Comparison of ENCODE assay signal across 2 cellular contexts in the genomic region with DNA sequence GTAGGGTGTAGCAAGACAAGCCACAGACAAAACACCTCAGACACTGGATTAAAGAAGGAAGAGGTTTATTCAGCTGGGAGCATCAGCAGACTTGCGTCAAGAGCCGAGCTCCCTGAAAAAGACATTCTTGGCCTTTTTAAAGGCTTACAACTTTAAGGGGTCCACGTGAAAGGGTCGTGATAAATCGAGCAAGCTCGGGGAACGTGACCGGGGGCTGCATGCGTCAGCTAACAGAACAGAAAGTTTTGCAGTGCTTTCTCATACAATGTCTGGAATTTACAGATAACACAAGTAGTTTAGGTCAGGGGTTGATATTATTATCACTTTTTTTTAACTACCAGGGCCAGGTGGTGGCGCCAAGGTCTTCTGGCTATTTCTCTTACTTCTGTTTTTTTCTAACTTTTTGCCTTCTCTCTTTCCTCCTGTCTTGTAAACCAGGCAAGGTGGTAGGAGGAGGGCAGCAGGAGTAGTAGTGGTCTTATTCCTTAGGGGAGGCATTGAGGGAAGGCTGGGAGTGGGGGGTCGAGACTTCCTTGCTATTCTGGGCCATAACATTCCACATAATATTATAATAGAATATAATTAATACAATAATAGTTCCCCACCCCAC.
TF ChIP-seq lines count a peak whose summit lies in the region.

No MANE protein-coding gene starts in this region.

TF ChIP-seq in IMR-90, 13 proteins besides CTCF, POLR2A, EP300 and RAD21:
- TF ChIP-seq, protein P1, sequence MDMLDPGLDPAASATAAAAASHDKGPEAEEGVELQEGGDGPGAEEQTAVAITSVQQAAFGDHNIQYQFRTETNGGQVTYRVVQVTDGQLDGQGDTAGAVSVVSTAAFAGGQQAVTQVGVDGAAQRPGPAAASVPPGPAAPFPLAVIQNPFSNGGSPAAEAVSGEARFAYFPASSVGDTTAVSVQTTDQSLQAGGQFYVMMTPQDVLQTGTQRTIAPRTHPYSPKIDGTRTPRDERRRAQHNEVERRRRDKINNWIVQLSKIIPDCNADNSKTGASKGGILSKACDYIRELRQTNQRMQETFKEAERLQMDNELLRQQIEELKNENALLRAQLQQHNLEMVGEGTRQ (IDR thresholded peaks at IDR 0.05; ENCODE audit: low read depth, low read length): no peak
- no peak for TF ChIP-seq RCOR1 (IDR thresholded peaks at IDR 0.05; ENCODE audit: insufficient replicate concordance, low read length)
- TF ChIP-seq CEBPB (IDR thresholded peaks at IDR 0.05; ENCODE audit: low read depth, low read length): no peak
- no peak for TF ChIP-seq MAFK (IDR thresholded peaks at IDR 0.05; ENCODE audit: low read depth, low read length)
- no peak for TF ChIP-seq MAZ (IDR thresholded peaks at IDR 0.05; ENCODE audit: borderline replicate concordance, low read depth, low read length)
- peak; percentile 85 for TF ChIP-seq BHLHE40 (IDR thresholded peaks at IDR 0.05; ENCODE audit: low read depth, low read length)
- TF ChIP-seq, protein P2, sequence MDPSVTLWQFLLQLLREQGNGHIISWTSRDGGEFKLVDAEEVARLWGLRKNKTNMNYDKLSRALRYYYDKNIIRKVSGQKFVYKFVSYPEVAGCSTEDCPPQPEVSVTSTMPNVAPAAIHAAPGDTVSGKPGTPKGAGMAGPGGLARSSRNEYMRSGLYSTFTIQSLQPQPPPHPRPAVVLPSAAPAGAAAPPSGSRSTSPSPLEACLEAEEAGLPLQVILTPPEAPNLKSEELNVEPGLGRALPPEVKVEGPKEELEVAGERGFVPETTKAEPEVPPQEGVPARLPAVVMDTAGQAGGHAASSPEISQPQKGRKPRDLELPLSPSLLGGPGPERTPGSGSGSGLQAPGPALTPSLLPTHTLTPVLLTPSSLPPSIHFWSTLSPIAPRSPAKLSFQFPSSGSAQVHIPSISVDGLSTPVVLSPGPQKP (IDR thresholded peaks at IDR 0.05; ENCODE audit: borderline replicate concordance, low read depth, low read length): no peak
- TF ChIP-seq CHD1 (IDR thresholded peaks at IDR 0.05; ENCODE audit: low read depth, low read length): no peak
- TF ChIP-seq NFE2L2 (IDR thresholded peaks at IDR 0.05; ENCODE audit: low read depth, low read length): no peak
- TF ChIP-seq SMC3 (IDR thresholded peaks at IDR 0.05; ENCODE audit: low read depth, low read length): peak; percentile 24; the same call in 1 of the 2 replicates
- no peak for TF ChIP-seq MXI1 (IDR thresholded peaks at IDR 0.05; ENCODE audit: borderline replicate concordance, low read depth, low read length)
- TF ChIP-seq RFX5 (IDR thresholded peaks at IDR 0.05; ENCODE audit: low read depth, low read length): no peak
TF ChIP-seq in IMR-90: peak in this region for 2.

TF ChIP-seq in liver, 16 proteins besides CTCF, POLR2A, EP300 and RAD21:
- TF ChIP-seq, protein P3, sequence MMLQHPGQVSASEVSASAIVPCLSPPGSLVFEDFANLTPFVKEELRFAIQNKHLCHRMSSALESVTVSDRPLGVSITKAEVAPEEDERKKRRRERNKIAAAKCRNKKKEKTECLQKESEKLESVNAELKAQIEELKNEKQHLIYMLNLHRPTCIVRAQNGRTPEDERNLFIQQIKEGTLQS (IDR thresholded peaks at IDR 0.05): no peak
- TF ChIP-seq SP1 (IDR thresholded peaks at IDR 0.05) (no peak), JUND (IDR thresholded peaks at IDR 0.05) (no peak), FOXA1 (IDR thresholded peaks at IDR 0.05) (no peak), TAF1 (conservative IDR thresholded peaks at IDR 0.05) (no peak), RXRA (IDR thresholded peaks at IDR 0.05) (no peak), FOXA2 (IDR thresholded peaks at IDR 0.05) (no peak), YY1 (IDR thresholded peaks at IDR 0.05) (no peak), HNF4A (conservative IDR thresholded peaks at IDR 0.05) (no peak), GABPA (IDR thresholded peaks at IDR 0.05 in 1 of 2, conservative IDR thresholded peaks at IDR 0.05 in 1 of 2) (no peak), NR2F2 (IDR thresholded peaks at IDR 0.05) (no peak), HNF4G (IDR thresholded peaks at IDR 0.05) (no peak), EGR1 (IDR thresholded peaks at IDR 0.05; ENCODE audit: low read depth in 2 of 2) (no peak)
- TF ChIP-seq, protein P4, sequence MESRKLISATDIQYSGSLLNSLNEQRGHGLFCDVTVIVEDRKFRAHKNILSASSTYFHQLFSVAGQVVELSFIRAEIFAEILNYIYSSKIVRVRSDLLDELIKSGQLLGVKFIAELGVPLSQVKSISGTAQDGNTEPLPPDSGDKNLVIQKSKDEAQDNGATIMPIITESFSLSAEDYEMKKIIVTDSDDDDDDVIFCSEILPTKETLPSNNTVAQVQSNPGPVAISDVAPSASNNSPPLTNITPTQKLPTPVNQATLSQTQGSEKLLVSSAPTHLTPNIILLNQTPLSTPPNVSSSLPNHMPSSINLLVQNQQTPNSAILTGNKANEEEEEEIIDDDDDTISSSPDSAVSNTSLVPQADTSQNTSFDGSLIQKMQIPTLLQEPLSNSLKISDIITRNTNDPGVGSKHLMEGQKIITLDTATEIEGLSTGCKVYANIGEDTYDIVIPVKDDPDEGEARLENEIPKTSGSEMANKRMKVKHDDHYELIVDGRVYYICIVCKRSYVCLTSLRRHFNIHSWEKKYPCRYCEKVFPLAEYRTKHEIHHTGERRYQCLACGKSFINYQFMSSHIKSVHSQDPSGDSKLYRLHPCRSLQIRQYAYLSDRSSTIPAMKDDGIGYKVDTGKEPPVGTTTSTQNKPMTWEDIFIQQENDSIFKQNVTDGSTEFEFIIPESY (IDR thresholded peaks at IDR 0.05): no peak
- TF ChIP-seq, protein P5, sequence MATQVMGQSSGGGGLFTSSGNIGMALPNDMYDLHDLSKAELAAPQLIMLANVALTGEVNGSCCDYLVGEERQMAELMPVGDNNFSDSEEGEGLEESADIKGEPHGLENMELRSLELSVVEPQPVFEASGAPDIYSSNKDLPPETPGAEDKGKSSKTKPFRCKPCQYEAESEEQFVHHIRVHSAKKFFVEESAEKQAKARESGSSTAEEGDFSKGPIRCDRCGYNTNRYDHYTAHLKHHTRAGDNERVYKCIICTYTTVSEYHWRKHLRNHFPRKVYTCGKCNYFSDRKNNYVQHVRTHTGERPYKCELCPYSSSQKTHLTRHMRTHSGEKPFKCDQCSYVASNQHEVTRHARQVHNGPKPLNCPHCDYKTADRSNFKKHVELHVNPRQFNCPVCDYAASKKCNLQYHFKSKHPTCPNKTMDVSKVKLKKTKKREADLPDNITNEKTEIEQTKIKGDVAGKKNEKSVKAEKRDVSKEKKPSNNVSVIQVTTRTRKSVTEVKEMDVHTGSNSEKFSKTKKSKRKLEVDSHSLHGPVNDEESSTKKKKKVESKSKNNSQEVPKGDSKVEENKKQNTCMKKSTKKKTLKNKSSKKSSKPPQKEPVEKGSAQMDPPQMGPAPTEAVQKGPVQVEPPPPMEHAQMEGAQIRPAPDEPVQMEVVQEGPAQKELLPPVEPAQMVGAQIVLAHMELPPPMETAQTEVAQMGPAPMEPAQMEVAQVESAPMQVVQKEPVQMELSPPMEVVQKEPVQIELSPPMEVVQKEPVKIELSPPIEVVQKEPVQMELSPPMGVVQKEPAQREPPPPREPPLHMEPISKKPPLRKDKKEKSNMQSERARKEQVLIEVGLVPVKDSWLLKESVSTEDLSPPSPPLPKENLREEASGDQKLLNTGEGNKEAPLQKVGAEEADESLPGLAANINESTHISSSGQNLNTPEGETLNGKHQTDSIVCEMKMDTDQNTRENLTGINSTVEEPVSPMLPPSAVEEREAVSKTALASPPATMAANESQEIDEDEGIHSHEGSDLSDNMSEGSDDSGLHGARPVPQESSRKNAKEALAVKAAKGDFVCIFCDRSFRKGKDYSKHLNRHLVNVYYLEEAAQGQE (IDR thresholded peaks at IDR 0.05): no peak
- TF ChIP-seq, protein P6, sequence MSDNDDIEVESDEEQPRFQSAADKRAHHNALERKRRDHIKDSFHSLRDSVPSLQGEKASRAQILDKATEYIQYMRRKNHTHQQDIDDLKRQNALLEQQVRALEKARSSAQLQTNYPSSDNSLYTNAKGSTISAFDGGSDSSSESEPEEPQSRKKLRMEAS (IDR thresholded peaks at IDR 0.05): no peak
